In the genomic region with DNA sequence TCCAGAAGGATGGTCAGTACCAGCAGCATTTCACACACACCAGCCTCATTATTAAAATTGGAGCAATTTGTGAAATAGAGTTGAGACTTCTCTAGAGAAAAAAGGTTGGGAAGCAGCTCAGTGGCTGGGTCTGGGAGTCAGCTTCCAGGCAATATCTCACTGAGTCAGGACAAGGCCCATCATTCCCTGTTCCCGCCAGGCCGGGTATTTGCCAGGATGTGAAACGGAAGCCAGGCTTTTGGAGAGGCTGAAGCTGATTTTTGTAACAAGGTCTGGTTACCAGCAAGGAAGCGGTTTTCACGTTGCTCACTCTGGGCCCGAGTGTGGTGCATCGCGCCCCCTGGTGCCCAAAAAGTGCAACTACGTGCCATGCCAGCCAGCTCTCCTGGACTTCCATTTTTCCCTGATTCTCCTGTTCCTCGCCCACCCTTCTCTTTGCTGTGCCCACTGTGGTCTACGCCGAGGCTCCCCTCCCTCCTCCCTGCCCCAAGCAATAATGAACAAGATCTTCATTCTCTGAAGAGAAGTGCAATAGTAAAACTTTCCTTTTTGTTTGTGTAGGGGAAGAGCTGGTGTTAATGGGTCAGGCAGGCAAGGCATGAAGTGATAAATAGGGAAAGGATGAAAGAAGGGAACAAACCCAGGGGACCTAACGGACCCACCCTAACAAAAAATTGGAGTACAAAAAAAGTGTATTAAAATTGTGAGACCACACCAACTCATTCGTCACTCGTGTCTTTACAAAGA, we compare ENCODE assay signal across 2 cellular contexts.
A peak's percentile ranks its signal among the peaks of the same experiment; 100 is the strongest.
TF ChIP-seq lines count a peak whose summit lies in the region.

No MANE protein-coding gene starts in this region.

TF ChIP-seq in A549, 52 proteins besides CTCF, POLR2A, EP300 and RAD21 (continued from another document):
- no peak for TF ChIP-seq JUNB (IDR thresholded peaks at IDR 0.05)

TF ChIP-seq in H1, 55 proteins besides CTCF, POLR2A, EP300 and RAD21:
- TF ChIP-seq TEAD4 (IDR thresholded peaks at IDR 0.05; ENCODE audit: low read depth, low read length) (no peak), TCF12 (IDR thresholded peaks at IDR 0.05; ENCODE audit: low read depth, low read length) (no peak), RNF2 (IDR thresholded peaks at IDR 0.05; ENCODE audit: borderline replicate concordance, low read depth, low read length, missing control alignments, poor library complexity, severe bottlenecking) (no peak), ATF3 (IDR thresholded peaks at IDR 0.05; ENCODE audit: insufficient read depth, low read depth, low read length) (no peak), JUND (IDR thresholded peaks at IDR 0.05; ENCODE audit: low read length) (0 out of 2 replicates have a peak, but pooled peaks have one; percentile 14), CEBPB (IDR thresholded peaks at IDR 0.05; ENCODE audit: low read depth, low read length) (no peak), JUN (IDR thresholded peaks at IDR 0.05; ENCODE audit: low read depth, low read length) (no peak), BCL11A (IDR thresholded peaks at IDR 0.05; ENCODE audit: low read depth in 2 of 2, low read length in 2 of 2) (no peak), CBX5 (IDR thresholded peaks at IDR 0.05; ENCODE audit: low read depth, low read length) (no peak), CBX8 (IDR thresholded peaks at IDR 0.05; ENCODE audit: borderline replicate concordance, low read depth, low read length) (no peak), SIRT6 (IDR thresholded peaks at IDR 0.05; ENCODE audit: low read length) (no peak), KDM4A (IDR thresholded peaks at IDR 0.05; ENCODE audit: low read depth, low read length, severe bottlenecking) (no peak), PHF8 (conservative IDR thresholded peaks at IDR 0.05; ENCODE audit: low read depth, low read length) (no peak), ASH2L (IDR thresholded peaks at IDR 0.05; ENCODE audit: low read length) (peak; percentile 30), BACH1 (IDR thresholded peaks at IDR 0.05; ENCODE audit: low read length) (no peak), GTF2F1 (IDR thresholded peaks at IDR 0.05; ENCODE audit: borderline replicate concordance, low read depth, low read length) (no peak), CHD2 (IDR thresholded peaks at IDR 0.05; ENCODE audit: low read length) (no peak), SIN3A (conservative IDR thresholded peaks at IDR 0.05 in 1 of 2, IDR thresholded peaks at IDR 0.05 in 1 of 2; ENCODE audit: low read depth in 1 of 2, low read length in 2 of 2) (0 out of 4 replicates have a peak, but pooled peaks of 1 of the 2 experiments have one; percentile 26), YY1 (IDR thresholded peaks at IDR 0.05; ENCODE audit: low read depth, low read length) (peak; percentile 79; the same call in 1 of the 2 replicates), RXRA (IDR thresholded peaks at IDR 0.05; ENCODE audit: insufficient read depth, low read depth, low read length) (no peak), NANOG (IDR thresholded peaks at IDR 0.05; ENCODE audit: insufficient read depth, low read depth, low read length, poor library complexity, severe bottlenecking) (no peak), CREB1 (IDR thresholded peaks at IDR 0.05) (peak; percentile 60; the same call in 1 of the 2 replicates), NRF1 (IDR thresholded peaks at IDR 0.05; ENCODE audit: low read depth, low read length) (no peak), GABPA (IDR thresholded peaks at IDR 0.05; ENCODE audit: borderline replicate concordance, insufficient read depth, low read length) (no peak; the same call in 1 of the 2 replicates), EGR1 (IDR thresholded peaks at IDR 0.05; ENCODE audit: borderline replicate concordance, low read depth, low read length) (no peak)
- TF ChIP-seq, protein P1, sequence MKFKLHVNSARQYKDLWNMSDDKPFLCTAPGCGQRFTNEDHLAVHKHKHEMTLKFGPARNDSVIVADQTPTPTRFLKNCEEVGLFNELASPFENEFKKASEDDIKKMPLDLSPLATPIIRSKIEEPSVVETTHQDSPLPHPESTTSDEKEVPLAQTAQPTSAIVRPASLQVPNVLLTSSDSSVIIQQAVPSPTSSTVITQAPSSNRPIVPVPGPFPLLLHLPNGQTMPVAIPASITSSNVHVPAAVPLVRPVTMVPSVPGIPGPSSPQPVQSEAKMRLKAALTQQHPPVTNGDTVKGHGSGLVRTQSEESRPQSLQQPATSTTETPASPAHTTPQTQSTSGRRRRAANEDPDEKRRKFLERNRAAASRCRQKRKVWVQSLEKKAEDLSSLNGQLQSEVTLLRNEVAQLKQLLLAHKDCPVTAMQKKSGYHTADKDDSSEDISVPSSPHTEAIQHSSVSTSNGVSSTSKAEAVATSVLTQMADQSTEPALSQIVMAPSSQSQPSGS (IDR thresholded peaks at IDR 0.05; ENCODE audit: low read length), result 0 out of 2 replicates have a peak, but pooled peaks have one; percentile 41
- TF ChIP-seq, protein P2, sequence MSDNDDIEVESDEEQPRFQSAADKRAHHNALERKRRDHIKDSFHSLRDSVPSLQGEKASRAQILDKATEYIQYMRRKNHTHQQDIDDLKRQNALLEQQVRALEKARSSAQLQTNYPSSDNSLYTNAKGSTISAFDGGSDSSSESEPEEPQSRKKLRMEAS (IDR thresholded peaks at IDR 0.05), result 0 out of 2 replicates have a peak, but pooled peaks have one; percentile 45
